Comparison of ENCODE assay signal across 9 cellular contexts in genomic region chr14:95536036-95536577, GRCh38. TPM values are rescaled to one million over a fixed set of nuclear protein-coding genes. Genes with fewer than 3 reads are reported as not detected.
DNase-seq lines count a peak whose midpoint lies in the region; ATAC-seq and TF ChIP-seq lines count a peak whose summit lies in the region.
"Had no signal": no experiment of that assay in that cellular context is flagged by ENCODE, and none has a peak within 500 bp of the region (broad histone marks: within the 10 kb centered on the region; RNA-seq: fewer than 3 reads in every experiment).

No MANE protein-coding gene starts in this region.

- H3K9me3 ChIP-seq in A673 (ENCODE audit: low read depth, low read length, poor library complexity, severe bottlenecking), result no peaks in the 10 kb centered on the region

- H3K27ac ChIP-seq in A673 (ENCODE audit: low read depth, low read length, poor library complexity, severe bottlenecking), result peak overlapping the region; percentile 76
- H3K27ac ChIP-seq in HL-60 (replicated peaks), result peak overlapping the region; percentile 77

- peaks cover 16% of the 10 kb centered on the region for H3K36me3 ChIP-seq in A673 (ENCODE audit: insufficient read depth, low read length, poor library complexity, severe bottlenecking)

- H3K4me1 ChIP-seq in A673 (ENCODE audit: insufficient read depth, low read length, poor library complexity, severe bottlenecking), result peaks cover 26% of the 10 kb centered on the region

- CTCF ChIA-PET in A673 (lab: Charles Lee), result no interaction called here

- POLR2A ChIA-PET in A673 (lab: Charles Lee; ENCODE audit: low non-redundant PET), result interaction anchor here (0.9 kb wide), 1 partner anchor 23 kb away, joined by 3 read pairs; no protein-coding TSS in a partner anchor

- DNase-seq in A673 (ENCODE audit: low spot score) (no peak), HL-60 (ENCODE audit: low read depth in 1 of 2, low spot score in 1 of 2) (no peak), mesothelial cell of epicardium (ENCODE audit: low spot score in 2 of 2, unreplicated experiment in 2 of 2) (no peak), posterior vena cava (ENCODE audit: low spot score) (no peak), foreskin melanocyte (no peak), iPS-NIHi7 (ENCODE audit: extremely low spot score) (no peak)
- DNase-seq: hippocampal formation had no signal

- ATAC-seq in GM21515 (IDR thresholded peaks at IDR 0.05; ENCODE audit: unreplicated experiment), result no peak

- peak overlapping the region; percentile 96 to 99 (median 97) for H3K4me3 Mint-ChIP-seq in brain
- peak overlapping the region; percentile 82 for H3K4me3 Mint-ChIP-seq in mesothelial cell of epicardium

- H3K4me1 Mint-ChIP-seq in brain (peaks cover 80% of the 10 kb centered on the region), mesothelial cell of epicardium (peaks cover 49% of the 10 kb centered on the region)

- no peaks in the 10 kb centered on the region for H3K27me3 ChIP-seq in A673 (replicated peaks; ENCODE audit: insufficient read depth, low read depth, low read length, poor library complexity)
- no peaks in the 10 kb centered on the region for H3K27me3 ChIP-seq in HL-60 (ENCODE audit: insufficient read depth, poor library complexity, severe bottlenecking)

- peaks cover 8% of the 10 kb centered on the region for H3K27me3 Mint-ChIP-seq in brain
- H3K27me3 Mint-ChIP-seq in mesothelial cell of epicardium (ENCODE audit: low read depth), result no peaks in the 10 kb centered on the region

- peak overlapping the region; percentile 92 to 97 (median 96) for H3K27ac Mint-ChIP-seq in brain
- peak overlapping the region; percentile 88 for H3K27ac Mint-ChIP-seq in mesothelial cell of epicardium

- no TSS peak for BruUV-seq in A673 (replicated peaks; lab: Mats Ljungman, UMichigan)

- no peak for TF ChIP-seq CTCF in A673 (conservative IDR thresholded peaks at IDR 0.05; ENCODE audit: low read depth, low read length)
- TF ChIP-seq CTCF in HL-60 (IDR thresholded peaks at IDR 0.05; ENCODE audit: insufficient read depth, low read length), result no peak
- no peak for TF ChIP-seq CTCF in brain (conservative IDR thresholded peaks at IDR 0.05)
- no peak for TF ChIP-seq CTCF in mesothelial cell of epicardium (IDR thresholded peaks at IDR 0.05; ENCODE audit: unreplicated experiment)

- peaks cover 0 to 3% (median 0%) of the 10 kb centered on the region in 5 experiments for H3K9me3 Mint-ChIP-seq in brain
- no peaks in the 10 kb centered on the region for H3K9me3 Mint-ChIP-seq in mesothelial cell of epicardium

- no peaks in the 10 kb centered on the region for H3K36me3 Mint-ChIP-seq in brain
- no peaks in the 10 kb centered on the region for H3K36me3 Mint-ChIP-seq in mesothelial cell of epicardium

- peak overlapping the region; percentile 92 for H3K4me3 ChIP-seq in A673 (ENCODE audit: low read depth, low read length, poor library complexity, severe bottlenecking)
- H3K4me3 ChIP-seq in HL-60 (replicated peaks; ENCODE audit: insufficient read depth, low read length), result peak overlapping the region; percentile 85

- intact Hi-C loops in A673 (cut with micrococcal nuclease; ENCODE audit: unreplicated experiment), result no loop called here
- intact Hi-C loops in posterior vena cava (cut with DNase I), result no loop called here

RNA-seq across cellular contexts. Expression of gene GLRX5, which starts 1.3 kb away (rescaled TPM):
- total RNA-seq in A673 (2021), result 63.5 and 68.8 TPM in 2 replicates
- 109 TPM for polyA plus RNA-seq in brain (ENCODE audit: insufficient read depth, low read depth, low replicate concordance)
- total RNA-seq in mesothelial cell of epicardium, result 35.6 to 38.5 TPM (median 38.4 TPM) in 3 replicates
- 10 to 100 TPM; 21.7 to 25.6 TPM for total RNA-seq in posterior vena cava

RNA-seq across cellular contexts. Expression of gene SYNE3, which starts 19.7 kb away (rescaled TPM):
- total RNA-seq in A673 (2021), result 6.3 and 6.4 TPM in 2 replicates
- 2.0 TPM for polyA plus RNA-seq in brain (ENCODE audit: insufficient read depth, low read depth, low replicate concordance)
- total RNA-seq in mesothelial cell of epicardium, result 1.5 to 1.9 TPM (median 1.6 TPM) in 3 replicates
- total RNA-seq in posterior vena cava, result 10 to 100 TPM; 35.7 to 40.0 TPM
